1 cellular context compared by ENCODE assay signal in genomic region chr18:23270999-23271680, GRCh38.
TF ChIP-seq lines count a peak whose summit lies in the region.

No MANE protein-coding gene starts in this region.

TF ChIP-seq in IMR-90, 13 proteins besides CTCF, POLR2A, EP300 and RAD21 (continued from another document):
- no peak for TF ChIP-seq USF2 (IDR thresholded peaks at IDR 0.05; ENCODE audit: low read depth, low read length)
- TF ChIP-seq, protein P1, sequence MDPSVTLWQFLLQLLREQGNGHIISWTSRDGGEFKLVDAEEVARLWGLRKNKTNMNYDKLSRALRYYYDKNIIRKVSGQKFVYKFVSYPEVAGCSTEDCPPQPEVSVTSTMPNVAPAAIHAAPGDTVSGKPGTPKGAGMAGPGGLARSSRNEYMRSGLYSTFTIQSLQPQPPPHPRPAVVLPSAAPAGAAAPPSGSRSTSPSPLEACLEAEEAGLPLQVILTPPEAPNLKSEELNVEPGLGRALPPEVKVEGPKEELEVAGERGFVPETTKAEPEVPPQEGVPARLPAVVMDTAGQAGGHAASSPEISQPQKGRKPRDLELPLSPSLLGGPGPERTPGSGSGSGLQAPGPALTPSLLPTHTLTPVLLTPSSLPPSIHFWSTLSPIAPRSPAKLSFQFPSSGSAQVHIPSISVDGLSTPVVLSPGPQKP (IDR thresholded peaks at IDR 0.05; ENCODE audit: borderline replicate concordance, low read depth, low read length): no peak
- no peak for TF ChIP-seq CHD1 (IDR thresholded peaks at IDR 0.05; ENCODE audit: low read depth, low read length)
- TF ChIP-seq MXI1 (IDR thresholded peaks at IDR 0.05; ENCODE audit: borderline replicate concordance, low read depth, low read length): no peak
- no peak for TF ChIP-seq MAFK (IDR thresholded peaks at IDR 0.05; ENCODE audit: low read depth, low read length)
- TF ChIP-seq NFE2L2 (IDR thresholded peaks at IDR 0.05; ENCODE audit: low read depth, low read length): no peak
- no peak for TF ChIP-seq RCOR1 (IDR thresholded peaks at IDR 0.05; ENCODE audit: insufficient replicate concordance, low read length)
- no peak for TF ChIP-seq BHLHE40 (IDR thresholded peaks at IDR 0.05; ENCODE audit: low read depth, low read length)
- no peak for TF ChIP-seq CEBPB (IDR thresholded peaks at IDR 0.05; ENCODE audit: low read depth, low read length)
- TF ChIP-seq RFX5 (IDR thresholded peaks at IDR 0.05; ENCODE audit: low read depth, low read length): no peak
- no peak for TF ChIP-seq SMC3 (IDR thresholded peaks at IDR 0.05; ENCODE audit: low read depth, low read length)
TF ChIP-seq in IMR-90: peak in this region for 0.
